In the genomic region with DNA sequence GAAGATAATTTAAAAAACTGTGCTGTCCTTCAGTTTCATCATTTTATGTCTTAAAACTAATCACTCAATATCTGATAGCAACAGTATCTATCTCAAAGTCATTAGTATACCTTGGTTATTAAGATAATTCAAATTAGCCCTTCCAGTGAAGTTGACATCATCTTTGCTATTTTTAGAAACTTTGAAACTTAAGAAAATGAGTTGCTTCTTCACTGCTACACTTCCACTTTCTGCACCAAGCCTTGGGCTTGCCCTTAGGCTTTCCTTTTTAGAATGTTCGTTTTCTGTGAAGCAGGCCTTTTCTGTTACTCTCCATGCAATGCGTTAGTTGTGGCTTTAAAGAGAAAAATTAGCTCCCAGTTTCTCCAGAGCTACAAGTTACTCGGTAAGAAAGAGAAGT, we compare ENCODE assay signal across 25 cellular contexts.
DNase-seq lines count a peak whose midpoint lies in the region; ATAC-seq and TF ChIP-seq lines count a peak whose summit lies in the region.
"Had no signal": no experiment of that assay in that cellular context is flagged by ENCODE, and none has a peak within 500 bp of the region (broad histone marks: within the 10 kb centered on the region; RNA-seq: fewer than 3 reads in every experiment).

No MANE protein-coding gene starts in this region.

- TF ChIP-seq CTCF in GM10266 (IDR thresholded peaks at IDR 0.05; ENCODE audit: control insufficient read depth, insufficient read depth, low read depth, missing control alignments) (no peak), nephron progenitor cell (IDR thresholded peaks at IDR 0.05) (no peak)

- H3K9me3 Mint-ChIP-seq in nephron progenitor cell, result peaks cover 49% of the 10 kb centered on the region

- no peak overlapping the region for H3K4me3 Mint-ChIP-seq in nephron progenitor cell
- H3K4me3 Mint-ChIP-seq: brain; CD4-positive, alpha-beta memory T cell; HFFc6; stimulated activated naive CD8-positive, alpha-beta T cell treated with anti-CD3 and anti-CD28 coated beads, Interleukin-15, amount 100 ng/mL, for 72 hours had no signal

- no peaks in the 10 kb centered on the region for H3K36me3 Mint-ChIP-seq in nephron progenitor cell (ENCODE audit: low read depth)
- H3K36me3 Mint-ChIP-seq: brain had no signal

- H3K27me3 Mint-ChIP-seq in nephron progenitor cell (ENCODE audit: low read depth, poor library complexity), result peaks cover 16% of the 10 kb centered on the region

- H3K27ac Mint-ChIP-seq in nephron progenitor cell, result no peak overlapping the region
- H3K27ac Mint-ChIP-seq: brain; CD4-positive, alpha-beta memory T cell; HFFc6; stimulated activated naive CD8-positive, alpha-beta T cell treated with anti-CD3 and anti-CD28 coated beads, Interleukin-15, amount 100 ng/mL, for 72 hours had no signal

- peaks cover under 1% of the 10 kb centered on the region for H3K4me1 Mint-ChIP-seq in nephron progenitor cell
- H3K4me1 Mint-ChIP-seq: brain; stimulated activated naive CD8-positive, alpha-beta T cell treated with anti-CD3 and anti-CD28 coated beads, Interleukin-15, amount 100 ng/mL, for 72 hours had no signal

- peak; percentile 28 for ATAC-seq in GM21723 (IDR thresholded peaks at IDR 0.05; ENCODE audit: unreplicated experiment)
- ATAC-seq: heart left ventricle; right lobe of liver; stimulated activated naive CD8-positive, alpha-beta T cell treated with anti-CD3 and anti-CD28 coated beads, Interleukin-15, amount 100 ng/mL, for 72 hours had no signal

- DNase-seq in GM10266 (ENCODE audit: extremely low spot score) (peak; percentile 23), OCI-M1 (lab: John Stamatoyannopoulos, UW) (peak; percentile 17), germinal center (ENCODE audit: low spot score) (peak; percentile 2), epidermal melanocyte (ENCODE audit: insufficient read length, low spot score) (no peak), nephron progenitor cell (no peak)
- no peak for DNase-seq in stimulated activated CD4-positive, alpha-beta T cell treated with anti-CD3 and anti-CD28 coated beads, Interleukin-4, amount 100 ng/mL, for 24 hours
- DNase-seq: activated CD4-positive, alpha-beta T cell treated with anti-CD3 and anti-CD28 coated beads, Interleukin-2, amount 50 U/mL, for 48 hours; activated CD4-positive, CD25-positive, alpha-beta regulatory T cell; activated gamma-delta T cell treated with Interleukin-2 at 50 U/mL for 16 hours; activated T-cell treated with anti-CD3 and anti-CD28 coated beads for 4 hours; CD4-positive, alpha-beta memory T cell; DMS153; heart left ventricle; HFFc6; KG1; mammary epithelial cell; NCI-H1048; NCI-H1694 treated with DMSO at 0.1 percent for 48 hours; NCI-H2171 treated with DMSO at 0.1 percent for 48 hours; NCI-H524; right lobe of liver; stimulated activated naive CD8-positive, alpha-beta T cell treated with anti-CD3 and anti-CD28 coated beads, Interleukin-15, amount 100 ng/mL, for 72 hours; trophoblast cell had no signal

Comparison
In these comparisons a context has a peak if more than half of its experiments do, and no peak if none do; other contexts are left out.
1. DNase-seq: peak in GM10266 (single experiment), OCI-M1 (single experiment) and germinal center (single experiment); none in epidermal melanocyte (single experiment), stimulated activated CD4-positive, alpha-beta T cell treated with anti-CD3 and anti-CD28 coated beads, Interleukin-4, amount 100 ng/mL, for 24 hours (single experiment) and nephron progenitor cell (single experiment).